17 cellular contexts compared by ENCODE assay signal in the genomic region with DNA sequence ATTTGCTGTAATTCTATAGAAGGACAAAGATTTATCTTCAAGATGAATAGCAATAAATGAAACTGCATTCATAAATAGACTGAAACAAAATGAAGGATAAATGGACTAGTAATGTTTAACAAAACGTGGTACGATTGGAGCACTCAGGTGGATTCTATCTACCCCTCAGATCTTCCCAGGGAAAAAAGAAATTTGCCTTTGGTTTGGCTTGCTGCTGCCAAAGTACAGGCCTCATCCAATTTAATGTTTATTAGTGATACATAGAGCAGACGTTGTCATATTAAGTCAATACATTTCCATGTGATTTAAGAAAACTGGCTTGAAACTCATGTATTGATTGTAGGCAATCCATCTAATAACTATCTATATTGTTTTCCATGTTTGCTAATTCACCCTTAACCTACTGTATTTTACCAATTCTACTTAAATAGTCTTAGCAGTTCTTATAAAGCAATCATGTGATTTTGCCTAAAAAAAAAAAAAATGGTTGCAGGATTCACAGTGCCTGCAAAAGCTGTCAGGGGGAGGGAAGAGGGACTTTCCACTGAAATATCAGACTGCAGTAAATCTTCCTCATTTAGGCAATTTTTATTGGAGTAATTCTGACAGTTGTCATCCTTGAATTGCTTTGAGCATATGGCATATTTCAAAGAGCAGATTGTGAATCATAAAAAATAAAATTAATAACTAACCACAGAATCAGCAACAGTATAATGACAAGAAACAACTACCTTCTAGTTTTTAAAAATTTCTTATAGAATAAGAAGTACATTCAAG.
DNase-seq lines count a peak whose midpoint lies in the region; ATAC-seq and TF ChIP-seq lines count a peak whose summit lies in the region.
"Had no signal": no experiment of that assay in that cellular context is flagged by ENCODE, and none has a peak within 500 bp of the region (broad histone marks: within the 10 kb centered on the region; RNA-seq: fewer than 3 reads in every experiment).

No MANE protein-coding gene starts in this region.

- H3F3A ChIP-seq in PC-9 (ENCODE audit: insufficient read depth, low read depth), result no peaks in the 10 kb centered on the region

- peaks cover 1% of the 10 kb centered on the region for H3K27me3 Mint-ChIP-seq in endothelial cell (ENCODE audit: unreplicated experiment)

- no TSS peak for BruUV-seq in PC-9 (replicated peaks; lab: Mats Ljungman, UMichigan)

- no peak overlapping the region for H3K27ac Mint-ChIP-seq in endothelial cell (ENCODE audit: unreplicated experiment)
- H3K27ac Mint-ChIP-seq: GM23338 had no signal

- TF ChIP-seq CTCF in left ventricle myocardium inferior (IDR thresholded peaks at IDR 0.05; ENCODE audit: borderline replicate concordance), result no peak
- no peak for TF ChIP-seq CTCF in endothelial cell (IDR thresholded peaks at IDR 0.05; ENCODE audit: unreplicated experiment)
- no peak for TF ChIP-seq CTCF in PC-9 (conservative IDR thresholded peaks at IDR 0.05)

- no peaks in the 10 kb centered on the region for H3K9me3 Mint-ChIP-seq in endothelial cell (ENCODE audit: unreplicated experiment)
- H3K9me3 Mint-ChIP-seq: GM23338 had no signal

- CTCF ChIA-PET in PC-9 (lab: Charles Lee), result no interaction called here

- H3K4me1 ChIP-seq in left ventricle myocardium inferior, result peaks cover 43% of the 10 kb centered on the region
- H3K4me1 ChIP-seq in PC-9 (replicated peaks; ENCODE audit: insufficient read depth), result peaks cover 9% of the 10 kb centered on the region; the same call in 1 of the 2 replicates

- H2AFZ ChIP-seq in PC-9, result no peak overlapping the region
- H2AFZ ChIP-seq: GM23338 had no signal

- H3K36me3 ChIP-seq in left ventricle myocardium inferior (no peaks in the 10 kb centered on the region), PC-9 (ENCODE audit: low read depth) (no peaks in the 10 kb centered on the region)
- H3K36me3 ChIP-seq: SJSA1 had no signal

- no peaks in the 10 kb centered on the region for H3K4me1 Mint-ChIP-seq in endothelial cell (ENCODE audit: unreplicated experiment)

- DNase-seq in left ventricle myocardium inferior, result no peak
- DNase-seq in Right ventricle myocardium superior, result no peak
- peak; percentile 63 for DNase-seq in NCI-H2171 treated with DMSO at 0.1 percent for 48 hours (lab: John Stamatoyannopoulos, UW)
- DNase-seq in mesenteric fat pad (ENCODE audit: low spot score), result no peak
- no peak for DNase-seq in endothelial cell (ENCODE audit: low spot score)
- no peak for DNase-seq in stimulated activated CD4-positive, alpha-beta T cell treated with anti-CD3 and anti-CD28 coated beads, Interleukin-4, amount 100 ng/mL, for 4 hours
- no peak for DNase-seq in PC-9
- DNase-seq: 8988T, C1 segment of cervical spinal cord, DMS79 treated with DMSO at 0.1 percent for 48 hours, NCI-H1417, NCI-H510A had no signal

- H3K27ac ChIP-seq in left ventricle myocardium inferior (replicated peaks) (peak overlapping the region; percentile 4), PC-9 (no peak overlapping the region)
- H3K27ac ChIP-seq: SJSA1 had no signal

- H3K9me2 ChIP-seq in PC-9 (ENCODE audit: insufficient read depth), result no peaks in the 10 kb centered on the region

- no peaks in the 10 kb centered on the region for H4K20me1 ChIP-seq in PC-9 (ENCODE audit: insufficient read depth)

- H3K9me3 ChIP-seq in left ventricle myocardium inferior (replicated peaks) (no peaks in the 10 kb centered on the region), PC-9 (ENCODE audit: insufficient read depth, low read depth) (no peaks in the 10 kb centered on the region)
- H3K9me3 ChIP-seq: SJSA1 had no signal

- no peak overlapping the region for H3K4me3 Mint-ChIP-seq in endothelial cell (ENCODE audit: unreplicated experiment)
- H3K4me3 Mint-ChIP-seq: GM23338 had no signal

- H3K4me3 ChIP-seq in left ventricle myocardium inferior, result no peak overlapping the region
- no peak overlapping the region for H3K4me3 ChIP-seq in PC-9
- H3K4me3 ChIP-seq: GM23338, SJSA1 had no signal

- POLR2A ChIA-PET in PC-9 (lab: Charles Lee; ENCODE audit: unreplicated experiment), result no interaction called here

- no peak for ATAC-seq in Right ventricle myocardium superior (ENCODE audit: poor library complexity)
- peak; percentile 48 for ATAC-seq in SK-N-SH treated with all-trans-retinoic acid at 6 μM for 48 hours
- ATAC-seq: GM23338, Panc1 had no signal

- H3K27me3 ChIP-seq in left ventricle myocardium inferior (ENCODE audit: low read depth), result no peaks in the 10 kb centered on the region
- no peaks in the 10 kb centered on the region for H3K27me3 ChIP-seq in PC-9 (ENCODE audit: insufficient read depth, low read depth)
- H3K27me3 ChIP-seq: SJSA1 had no signal

- intact Hi-C loops in left ventricle myocardium inferior (cut with micrococcal nuclease) (no loop called here), Right ventricle myocardium superior (cut with DNase I) (no loop called here), PC-9 (cut with micrococcal nuclease; ENCODE audit: unreplicated experiment) (loop anchor here (10.0 kb wide), 1 partner anchor 102 kb away; no protein-coding TSS in a partner anchor)

- no peaks in the 10 kb centered on the region for H3K79me2 ChIP-seq in PC-9 (ENCODE audit: low read depth)

- no peak overlapping the region for H3K4me2 ChIP-seq in PC-9
- H3K4me2 ChIP-seq: GM23338, KMS-11 had no signal

- H3K36me3 Mint-ChIP-seq in endothelial cell (ENCODE audit: low read depth, unreplicated experiment), result no peaks in the 10 kb centered on the region

TF ChIP-seq in SK-N-SH treated with all-trans-retinoic acid at 6 μM for 48 hours, 23 proteins besides CTCF, POLR2A, EP300 and RAD21:
- TF ChIP-seq ZNF70 (CRISPR knock-in tag; IDR thresholded peaks at IDR 0.05), result no peak
- 0 out of 2 replicates have a peak, but pooled peaks have one; percentile 5 for TF ChIP-seq ISL1 (CRISPR knock-in tag; IDR thresholded peaks at IDR 0.05)
- 0 out of 2 replicates have a peak, but pooled peaks have one; percentile 42 for TF ChIP-seq RARB (CRISPR knock-in tag; IDR thresholded peaks at IDR 0.05)
- TF ChIP-seq OSR1 (CRISPR knock-in tag; IDR thresholded peaks at IDR 0.05), result no peak
- no peak for TF ChIP-seq PPARA (CRISPR knock-in tag; IDR thresholded peaks at IDR 0.05; ENCODE audit: borderline replicate concordance)
- TF ChIP-seq ARNTL (CRISPR knock-in tag; IDR thresholded peaks at IDR 0.05; ENCODE audit: borderline replicate concordance, low read depth), result no peak
- peak; percentile 70 for TF ChIP-seq TOX (CRISPR knock-in tag; IDR thresholded peaks at IDR 0.05; ENCODE audit: borderline replicate concordance)
